17 cellular contexts compared by ENCODE assay signal in genomic region chr4:156312261-156312847, GRCh38.
DNase-seq lines count a peak whose midpoint lies in the region; ATAC-seq and TF ChIP-seq lines count a peak whose summit lies in the region.
"Had no signal": no experiment of that assay in that cellular context is flagged by ENCODE, and none has a peak within 500 bp of the region (broad histone marks: within the 10 kb centered on the region; RNA-seq: fewer than 3 reads in every experiment).

No MANE protein-coding gene starts in this region.

- no peak overlapping the region for H3K9ac ChIP-seq in PC-3 (ENCODE audit: low read length)
- H3K9ac ChIP-seq in fibroblast of lung (ENCODE audit: insufficient read depth, low read length), result no peak overlapping the region
- no peak overlapping the region for H3K9ac ChIP-seq in smooth muscle cell (ENCODE audit: low read depth)

- POLR2A ChIA-PET in HEK293 (lab: Yijun Ruan, JAX), result no interaction called here
- POLR2A ChIA-PET in PC-3 (lab: Charles Lee; ENCODE audit: unreplicated experiment), result no interaction called here

- no peaks in the 10 kb centered on the region for H3F3A ChIP-seq in PC-3 (ENCODE audit: low read length, unreplicated experiment)
- no peaks in the 10 kb centered on the region for H3F3A ChIP-seq in smooth muscle cell (ENCODE audit: low read depth)

- H3K36me3 ChIP-seq in HEK293 (ENCODE audit: control insufficient read depth in 2 of 2, insufficient read depth in 1 of 2, low read length in 2 of 2) (no peaks in the 10 kb centered on the region), PC-3 (ENCODE audit: low read depth, low read length) (no peaks in the 10 kb centered on the region), fibroblast of lung (ENCODE audit: control insufficient read depth, insufficient read depth, low read length) (no peaks in the 10 kb centered on the region), smooth muscle cell (ENCODE audit: low read depth) (no peaks in the 10 kb centered on the region)
- H3K36me3 ChIP-seq: left ventricle myocardium inferior, SJCRH30 had no signal

- CTCF ChIA-PET in HEK293 (lab: Yijun Ruan, JAX), result interaction anchor here (0.5 kb wide), 1 partner anchor 18 kb away, joined by 4 read pairs; no protein-coding TSS in a partner anchor
- CTCF ChIA-PET in PC-3 (lab: Charles Lee), result no interaction called here

- no peak overlapping the region for H3K27ac ChIP-seq in HEK293 (ENCODE audit: extremely low read depth, low read depth, low read length)
- H3K27ac ChIP-seq in PC-3 (ENCODE audit: low read length), result no peak overlapping the region
- H3K27ac ChIP-seq in fibroblast of lung (ENCODE audit: insufficient read depth, low read length), result no peak overlapping the region
- H3K27ac ChIP-seq in smooth muscle cell (ENCODE audit: low read depth), result peak overlapping the region; percentile 4
- H3K27ac ChIP-seq: left ventricle myocardium inferior, SJCRH30 had no signal

- H3K4me2 ChIP-seq in PC-3 (ENCODE audit: low read length) (peak overlapping the region; percentile 72), fibroblast of lung (ENCODE audit: extremely low read depth, insufficient read depth, low read length) (peak overlapping the region; percentile 56), smooth muscle cell (peak overlapping the region; percentile 72)

- H3K9me2 ChIP-seq in PC-3 (replicated peaks; ENCODE audit: low read length), result no peaks in the 10 kb centered on the region

- intact Hi-C loops in PC-3 (cut with micrococcal nuclease), result no loop called here

- H3K79me2 ChIP-seq in PC-3 (ENCODE audit: low read length) (no peaks in the 10 kb centered on the region), fibroblast of lung (ENCODE audit: control insufficient read depth, insufficient read depth, low read length) (no peaks in the 10 kb centered on the region), smooth muscle cell (ENCODE audit: low read depth) (no peaks in the 10 kb centered on the region)

- H2AFZ ChIP-seq in PC-3 (ENCODE audit: low read length) (peak overlapping the region; percentile 23), fibroblast of lung (ENCODE audit: low read length) (peak overlapping the region; percentile 58), smooth muscle cell (ENCODE audit: low read depth) (no peak overlapping the region)

- H3K27me3 ChIP-seq in PC-3 (ENCODE audit: low read length) (no peaks in the 10 kb centered on the region), fibroblast of lung (ENCODE audit: control insufficient read depth, insufficient read depth, low read length) (no peaks in the 10 kb centered on the region), smooth muscle cell (ENCODE audit: low read depth) (no peaks in the 10 kb centered on the region)
- H3K27me3 ChIP-seq: SJCRH30 had no signal

- peak; percentile 60 for ATAC-seq in PC-3
- ATAC-seq in HG02642 (IDR thresholded peaks at IDR 0.05; ENCODE audit: poor library complexity, unreplicated experiment), result no peak
- ATAC-seq in HG03039 (IDR thresholded peaks at IDR 0.05; ENCODE audit: unreplicated experiment), result no peak
- ATAC-seq: stimulated activated naive B cell treated with anti-CD40 and anti-IgM and Interleukin-4, amounts not matched to agents 10 μg/mL and 1 μg/mL and 100 μg/mL, for 72 hours had no signal

- no peaks in the 10 kb centered on the region for H4K20me1 ChIP-seq in PC-3 (ENCODE audit: low read length)
- no peaks in the 10 kb centered on the region for H4K20me1 ChIP-seq in fibroblast of lung (ENCODE audit: control insufficient read depth, extremely low read depth, insufficient read depth, low read length)
- no peaks in the 10 kb centered on the region for H4K20me1 ChIP-seq in smooth muscle cell (ENCODE audit: low read depth)

- TF ChIP-seq CTCF in HEK293 (tag by site-specific recombination; IDR thresholded peaks at IDR 0.05) (no peak), PC-3 (conservative IDR thresholded peaks at IDR 0.05; ENCODE audit: low read depth, low read length) (no peak), fibroblast of lung (conservative IDR thresholded peaks at IDR 0.05 in 1 of 2, IDR thresholded peaks at IDR 0.05 in 1 of 2; ENCODE audit: low read depth in 1 of 2, low read length in 2 of 2) (no peak), smooth muscle cell (IDR thresholded peaks at IDR 0.05; ENCODE audit: borderline replicate concordance, insufficient read depth, poor library complexity, severe bottlenecking) (no peak)

- H3K4me3 ChIP-seq in HEK293 (ENCODE audit: low read depth, low read length) (no peak overlapping the region), PC-3 (ENCODE audit: low read length) (peak overlapping the region; percentile 14; the same call in 1 of the 2 replicates), fibroblast of lung (replicated peaks in 1 of 4; ENCODE audit: control extremely low read depth in 1 of 4, insufficient read depth in 1 of 4, low read depth in 3 of 4, low read length in 4 of 4) (peak overlapping the region in 2 of 4 experiments; percentile 14 to 44), smooth muscle cell (no peak overlapping the region)
- H3K4me3 ChIP-seq: left ventricle myocardium inferior, SJCRH30 had no signal

- H3K4me1 ChIP-seq in HEK293 (ENCODE audit: control insufficient read depth, insufficient read depth, low read length), result peaks cover 5% of the 10 kb centered on the region
- H3K4me1 ChIP-seq in PC-3 (ENCODE audit: insufficient read depth, low read length), result peaks cover 10% of the 10 kb centered on the region
- no peaks in the 10 kb centered on the region for H3K4me1 ChIP-seq in fibroblast of lung (ENCODE audit: control insufficient read depth, extremely low read depth, insufficient read depth, low read length)
- no peaks in the 10 kb centered on the region for H3K4me1 ChIP-seq in smooth muscle cell (ENCODE audit: low read depth)
- H3K4me1 ChIP-seq: left ventricle myocardium inferior, SJCRH30 had no signal

- WGBS in smooth muscle cell (ENCODE audit: low lambda C conversion rate), result 60% methylated on average over 3 of the region's 3 CpGs

- DNase-seq in PC-3 (no peak), fibroblast of lung (ENCODE audit: low read depth in 2 of 2) (peak; percentile 21 to 69), smooth muscle cell (lab: John Stamatoyannopoulos, UW; ENCODE audit: unreplicated experiment) (no peak), ACHN (no peak)
- DNase-seq: activated CD4-positive, alpha-beta T cell treated with anti-CD3 and anti-CD28 coated beads, Interleukin-2, amount 10 ng/mL, durations not matched to agents 7 days and 5 days; activated naive CD4-positive, alpha-beta T cell treated with anti-CD3 and anti-CD28 coated beads for 36 hours; activated T-cell treated with anti-CD3 and anti-CD28 coated beads for 4 hours; DMS53; foreskin fibroblast; left ventricle myocardium inferior; NCI-H1694; posterior cingulate gyrus; SJCRH30; stimulated activated naive B cell treated with anti-CD40 and anti-IgM and Interleukin-4, amounts not matched to agents 10 μg/mL and 1 μg/mL and 100 μg/mL, for 72 hours had no signal

- H3K9me3 ChIP-seq in HEK293 (ENCODE audit: control insufficient read depth, insufficient read depth, low read depth, low read length) (no peaks in the 10 kb centered on the region), PC-3 (ENCODE audit: low read length) (no peaks in the 10 kb centered on the region), fibroblast of lung (ENCODE audit: control insufficient read depth, insufficient read depth, low read depth, low read length) (no peaks in the 10 kb centered on the region), smooth muscle cell (replicated peaks; ENCODE audit: low read depth) (peaks cover 4% of the 10 kb centered on the region)
- H3K9me3 ChIP-seq: SJCRH30 had no signal

- no TSS peak for BruUV-seq in PC-3 (replicated peaks; lab: Mats Ljungman, UMichigan)

- in situ Hi-C loops in ACHN (cut with HindIII; ENCODE audit: low pct_ligation_motif_present, low pct_unique_long_range_greater_than_20kb, low sequenced_read_pairs), result no loop called here

TF ChIP-seq in HEK293, 187 proteins besides CTCF, POLR2A, EP300 and RAD21:
- no peak for TF ChIP-seq ZNF112 (tag by site-specific recombination; IDR thresholded peaks at IDR 0.05)
- no peak for TF ChIP-seq ZBTB20 (tag by site-specific recombination; IDR thresholded peaks at IDR 0.05)
- no peak for TF ChIP-seq ZNF16 (tag by site-specific recombination; IDR thresholded peaks at IDR 0.05; ENCODE audit: low read depth)
- TF ChIP-seq OSR2 (tag by site-specific recombination; IDR thresholded peaks at IDR 0.05), result peak; percentile 60
- peak; percentile 90 for TF ChIP-seq WT1 (tag by site-specific recombination; IDR thresholded peaks at IDR 0.05)
- TF ChIP-seq ZNF366 (tag by site-specific recombination; conservative IDR thresholded peaks at IDR 0.05), result peak; percentile 53; the same call in 1 of the 2 replicates
- peak; percentile 66 for TF ChIP-seq SP7 (tag by site-specific recombination; IDR thresholded peaks at IDR 0.05)
- no peak for TF ChIP-seq ZBTB7A (tag by site-specific recombination; IDR thresholded peaks at IDR 0.05; ENCODE audit: low read depth)
- TF ChIP-seq ZBTB17 (tag by site-specific recombination; IDR thresholded peaks at IDR 0.05), result 0 out of 2 replicates have a peak, but pooled peaks have one; percentile 28
- TF ChIP-seq ZSCAN30 (tag by site-specific recombination; IDR thresholded peaks at IDR 0.05), result no peak
- no peak for TF ChIP-seq KLF10 (tag by site-specific recombination; IDR thresholded peaks at IDR 0.05)
- TF ChIP-seq ZFP41 (tag by site-specific recombination; IDR thresholded peaks at IDR 0.05; ENCODE audit: borderline replicate concordance), result no peak
- no peak for TF ChIP-seq ZNF791 (tag by site-specific recombination; IDR thresholded peaks at IDR 0.05)

Comparison
In these comparisons a context has a peak if more than half of its experiments do, and no peak if none do; other contexts are left out.
1. DNase-seq: peak in fibroblast of lung (2 of 2); none in PC-3 (single experiment), smooth muscle cell (single experiment) and ACHN (single experiment).
2. Peak in every context shown above with its lines, with median percentiles within 50 percentile points of each other: H3K4me2 ChIP-seq.